8 cellular contexts compared by ENCODE assay signal in the genomic region with DNA sequence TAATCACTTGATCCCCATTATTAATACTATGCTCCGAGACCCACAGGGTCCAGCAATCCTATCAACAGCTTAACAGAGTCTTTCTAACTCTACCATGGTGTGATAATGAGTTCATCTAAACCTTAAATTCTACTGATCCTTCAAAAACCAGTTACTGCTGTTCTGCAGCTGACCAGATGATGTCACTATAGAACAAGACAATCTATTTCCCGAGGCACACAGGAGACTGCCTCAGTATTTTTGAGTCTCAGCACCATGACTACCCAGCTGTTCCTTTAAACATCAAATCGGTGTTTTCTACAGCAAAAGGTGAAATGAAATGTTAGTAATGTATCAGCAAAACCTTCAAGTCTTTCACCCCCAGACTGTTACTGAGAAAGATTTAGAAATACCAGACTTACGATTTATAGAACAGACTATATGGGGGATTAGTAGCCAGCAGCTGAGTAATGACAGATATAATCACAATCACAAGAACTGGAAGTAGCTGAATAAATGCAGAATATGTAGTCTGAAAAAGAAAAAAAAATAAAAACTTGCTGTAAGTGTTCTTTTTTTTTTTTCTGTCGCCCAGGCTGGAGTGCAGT. TPM values are rescaled to one million over a fixed set of nuclear protein-coding genes. Genes with fewer than 3 reads are reported as not detected.
DNase-seq lines count a peak whose midpoint lies in the region; ATAC-seq, FAIRE-seq and TF ChIP-seq lines count a peak whose summit lies in the region.

No MANE protein-coding gene starts in this region.

- no peak overlapping the region for H3K4me2 ChIP-seq in astrocyte (ENCODE audit: low read length)

- no peak overlapping the region for H3K9ac ChIP-seq in astrocyte (ENCODE audit: low read length)

- CTCF ChIA-PET in RWPE1 (lab: Yijun Ruan, JAX), result interaction anchor here (0.5 to 9.1 kb wide), 24 partner anchors 8 to 468 kb away, joined by 3 to 171 read pairs (median 4); partner anchors contain the start of genes SPATA24 and STING1

- H3K9me3 ChIP-seq in astrocyte (ENCODE audit: insufficient read depth, low read depth, low read length) (no peaks in the 10 kb centered on the region), small intestine (ENCODE audit: control insufficient read depth, low read depth) (no peaks in the 10 kb centered on the region)

- 25 to 43% (median 41%) methylated on average over 4 to 5 of the region's 5 CpGs for WGBS in small intestine, 3 donors

- POLR2A ChIA-PET in RWPE1 (lab: Yijun Ruan, JAX; ENCODE audit: low non-redundant PET), result interaction anchor here (0.9 kb wide), 1 partner anchor 95 kb away, joined by 3 read pairs; no protein-coding TSS in a partner anchor

- no peaks in the 10 kb centered on the region for H3K79me2 ChIP-seq in astrocyte (ENCODE audit: insufficient read depth, low read length)

- H3K4me1 ChIP-seq in astrocyte (ENCODE audit: insufficient read depth, low read length), result peaks cover 8% of the 10 kb centered on the region
- peaks cover 2% of the 10 kb centered on the region in 2 donors for H3K4me1 ChIP-seq in small intestine (ENCODE audit: control insufficient read depth in 2 of 2, insufficient read depth in 1 of 2, low read depth in 1 of 2, low read length in 1 of 2)

- DNase-seq in LoVo (ENCODE audit: low spot score) (peak; percentile 74), RWPE1 (ENCODE audit: low spot score) (peak; percentile 84), astrocyte (ENCODE audit: low read depth) (peak; percentile 44), hippocampal formation (lab: John Stamatoyannopoulos, UW) (peak; percentile 18 to 74), small intestine (peak; percentile 73)

- peak; percentile 57 for ATAC-seq in GM18505 (IDR thresholded peaks at IDR 0.05; ENCODE audit: unreplicated experiment)
- no peak for ATAC-seq in HG03280 (IDR thresholded peaks at IDR 0.05; ENCODE audit: unreplicated experiment)

- H3K36me3 Mint-ChIP-seq in astrocyte (ENCODE audit: low read depth, unreplicated experiment), result peaks cover 12% of the 10 kb centered on the region

- H3K36me3 ChIP-seq in astrocyte (ENCODE audit: insufficient read depth, low read length) (peaks cover 11% of the 10 kb centered on the region), small intestine (ENCODE audit: control insufficient read depth in 2 of 2, insufficient read depth in 2 of 2, low read length in 2 of 2) (peaks cover 0 to 3% of the 10 kb centered on the region in 2 donors)

- H4K20me1 ChIP-seq in astrocyte (ENCODE audit: insufficient read depth, low read length), result no peaks in the 10 kb centered on the region

- H3K9me3 Mint-ChIP-seq in astrocyte (ENCODE audit: unreplicated experiment), result no peaks in the 10 kb centered on the region

- H3K4me3 Mint-ChIP-seq in astrocyte (ENCODE audit: unreplicated experiment), result no peak overlapping the region

- no peaks in the 10 kb centered on the region for H3K27me3 ChIP-seq in astrocyte (ENCODE audit: insufficient read depth, low read length)
- H3K27me3 ChIP-seq in small intestine (ENCODE audit: control insufficient read depth in 2 of 2, insufficient read depth in 2 of 2, low read length in 2 of 2), result no peaks in the 10 kb centered on the region

- no peak for TF ChIP-seq POLR2A in GM18505 (IDR thresholded peaks at IDR 0.05; ENCODE audit: borderline replicate concordance, extremely low read depth, insufficient read depth, insufficient read length)

- H3K4me3 ChIP-seq in astrocyte (ENCODE audit: insufficient read depth, low read depth, low read length) (no peak overlapping the region), small intestine (ENCODE audit: low read depth in 1 of 2, low read length in 2 of 2) (no peak overlapping the region)

- peak; percentile 77 for FAIRE-seq in astrocyte (lab: Jason Lieb, UNC)
- peak; percentile 72 for FAIRE-seq in small intestine (lab: Jason Lieb, UNC)

- no peak overlapping the region for H3K27ac Mint-ChIP-seq in astrocyte (ENCODE audit: unreplicated experiment)

- no peaks in the 10 kb centered on the region for H3K27me3 Mint-ChIP-seq in astrocyte (ENCODE audit: low read depth, unreplicated experiment)

- no peak overlapping the region for H2AFZ ChIP-seq in astrocyte (ENCODE audit: low read depth, low read length)

- TF ChIP-seq CTCF in C4-2B (conservative IDR thresholded peaks at IDR 0.05), result peak; percentile 92
- TF ChIP-seq CTCF in RWPE1 (conservative IDR thresholded peaks at IDR 0.05; ENCODE audit: low read depth), result peak; percentile 97
- TF ChIP-seq CTCF in astrocyte (IDR thresholded peaks at IDR 0.05; ENCODE audit: insufficient read depth, low read depth, low read length), result peak; percentile 98

- H3K4me1 Mint-ChIP-seq in astrocyte (ENCODE audit: low read depth, unreplicated experiment), result peaks cover 10% of the 10 kb centered on the region

- H3K27ac ChIP-seq in C4-2B (no peak overlapping the region), RWPE1 (no peak overlapping the region), astrocyte (ENCODE audit: low read depth, low read length) (no peak overlapping the region), small intestine (ENCODE audit: low read depth in 1 of 2, low read length in 1 of 2) (no peak overlapping the region)

RNA-seq across cellular contexts. Expression of gene DNAJC18, which starts 16.9 kb away (rescaled TPM):
- total RNA-seq in astrocyte, result 18.8 and 21.4 TPM in 2 replicates
- polyA plus RNA-seq in small intestine, result 1 to 10 TPM in 2 of 3 donors, under 1 TPM in 1; 0.67 to 3.8 (median 2.7) TPM

RNA-seq across cellular contexts. Expression of gene SPATA24, which starts 18.5 kb away (rescaled TPM):
- total RNA-seq in astrocyte, result 4.5 and 5.2 TPM in 2 replicates
- polyA plus RNA-seq in small intestine, result 10 to 100 TPM in 2 of 3 donors, 1 to 10 TPM in 1; 7.2 to 15.1 (median 14.1) TPM

RNA-seq across cellular contexts. Expression of gene PROB1, which starts 27.5 kb away (rescaled TPM):
- total RNA-seq in astrocyte, result 0.59 and 0.60 TPM in 2 replicates
- 1 to 10 TPM in 1 of 3 donors, under 1 TPM in 2; 0.45 to 1.0 (median 0.54) TPM for polyA plus RNA-seq in small intestine

RNA-seq across cellular contexts. Expression of gene MZB1, which starts 32.7 kb away (rescaled TPM):
- 0.22 TPM in 1 of 2 replicates, not detected in the other for total RNA-seq in astrocyte
- 10 to 100 TPM in 2 of 3 donors, 1 to 10 TPM in 1; 2.7 to 58.9 (median 13.9) TPM for polyA plus RNA-seq in small intestine

RNA-seq across cellular contexts. Expression of gene SLC23A1, which starts 39.3 kb away (rescaled TPM):
- total RNA-seq in astrocyte, result not detected in 2 replicates
- 10 to 100 TPM in 2 of 3 donors, 1 to 10 TPM in 1; 7.1 to 13.0 (median 11.9) TPM for polyA plus RNA-seq in small intestine
